Comparison of ENCODE assay signal across 1 cellular context in the genomic region with DNA sequence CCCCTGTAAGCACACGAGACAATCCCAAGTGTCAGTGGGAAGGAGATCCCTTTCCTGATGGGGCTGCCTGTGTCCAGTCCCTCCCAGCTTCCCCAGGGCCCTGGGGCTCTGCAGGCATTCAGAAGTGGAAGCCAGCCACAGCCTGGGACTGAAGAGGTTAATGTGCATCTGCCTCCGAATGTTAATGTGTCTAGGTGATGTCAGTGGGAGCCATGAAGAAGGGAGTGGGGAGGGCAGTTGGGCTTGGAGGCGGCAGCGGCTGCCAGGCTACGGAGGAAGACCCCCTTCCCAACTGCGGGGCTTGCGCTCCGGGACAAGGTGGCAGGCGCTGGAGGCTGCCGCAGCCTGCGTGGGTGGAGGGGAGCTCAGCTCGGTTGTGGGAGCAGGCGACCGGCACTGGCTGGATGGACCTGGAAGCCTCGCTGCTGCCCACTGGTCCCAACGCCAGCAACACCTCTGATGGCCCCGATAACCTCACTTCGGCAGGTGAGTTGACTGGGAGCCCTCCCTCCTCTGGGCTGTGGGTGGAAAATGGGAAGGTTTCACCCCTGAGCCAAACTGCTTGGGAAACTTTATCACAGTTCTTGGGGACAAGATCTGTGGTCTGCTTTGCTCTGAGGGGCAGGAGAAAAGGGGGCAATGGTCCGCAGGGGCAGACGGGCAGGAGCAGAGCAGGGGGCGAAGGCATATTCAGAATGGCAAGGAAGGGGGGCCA.
TF ChIP-seq lines count a peak whose summit lies in the region.

Gene MCHR1, plus strand, starts transcription at position 236 of the 715 bp plus-strand sequence. Its CDS starts 169 bp downstream, at position 405.

TF ChIP-seq in HEK293, 187 proteins besides CTCF, POLR2A, EP300 and RAD21 (continued from another document):
- TF ChIP-seq ZNF600 (tag by site-specific recombination; IDR thresholded peaks at IDR 0.05) (no peak), ZNF341 (tag by site-specific recombination; IDR thresholded peaks at IDR 0.05; ENCODE audit: low read depth) (peak; percentile 72), INSM2 (tag by site-specific recombination; IDR thresholded peaks at IDR 0.05) (no peak), TRIM28 (IDR thresholded peaks at IDR 0.05; ENCODE audit: borderline replicate concordance, low read length) (no peak), ZFHX2 (tag by site-specific recombination; conservative IDR thresholded peaks at IDR 0.05) (peak; percentile 38; the same call in 1 of the 2 replicates), ZNF776 (tag by site-specific recombination; IDR thresholded peaks at IDR 0.05; ENCODE audit: borderline replicate concordance) (no peak), ZNF350 (tag by site-specific recombination; IDR thresholded peaks at IDR 0.05) (no peak), ZNF394 (tag by site-specific recombination; IDR thresholded peaks at IDR 0.05; ENCODE audit: borderline replicate concordance) (no peak), OVOL3 (tag by site-specific recombination; IDR thresholded peaks at IDR 0.05) (no peak), ZNF596 (tag by site-specific recombination; IDR thresholded peaks at IDR 0.05) (no peak), ZNF501 (tag by site-specific recombination; IDR thresholded peaks at IDR 0.05) (no peak), REPIN1 (tag by site-specific recombination; IDR thresholded peaks at IDR 0.05; ENCODE audit: low read depth) (no peak), ZSCAN16 (tag by site-specific recombination; IDR thresholded peaks at IDR 0.05) (no peak), EGR2 (tag by site-specific recombination; IDR thresholded peaks at IDR 0.05; ENCODE audit: low read depth) (peak; percentile 75), YY1 (tag by site-specific recombination; IDR thresholded peaks at IDR 0.05) (no peak), KLF9 (tag by site-specific recombination; IDR thresholded peaks at IDR 0.05; ENCODE audit: low read depth) (no peak), ZNF521 (tag by site-specific recombination; IDR thresholded peaks at IDR 0.05) (no peak), ZBTB20 (tag by site-specific recombination; IDR thresholded peaks at IDR 0.05) (peak; percentile 46; the same call in 1 of the 2 replicates), ZNF610 (tag by site-specific recombination; IDR thresholded peaks at IDR 0.05; ENCODE audit: borderline replicate concordance) (no peak), ZNF623 (tag by site-specific recombination; IDR thresholded peaks at IDR 0.05) (no peak), ZNF670 (tag by site-specific recombination; IDR thresholded peaks at IDR 0.05; ENCODE audit: low read depth) (no peak), ZNF146 (tag by site-specific recombination; IDR thresholded peaks at IDR 0.05) (no peak), ZBTB48 (tag by site-specific recombination; IDR thresholded peaks at IDR 0.05) (no peak), GLI2 (tag by site-specific recombination; IDR thresholded peaks at IDR 0.05; ENCODE audit: borderline replicate concordance, low read depth) (no peak)
- TF ChIP-seq, protein P1, sequence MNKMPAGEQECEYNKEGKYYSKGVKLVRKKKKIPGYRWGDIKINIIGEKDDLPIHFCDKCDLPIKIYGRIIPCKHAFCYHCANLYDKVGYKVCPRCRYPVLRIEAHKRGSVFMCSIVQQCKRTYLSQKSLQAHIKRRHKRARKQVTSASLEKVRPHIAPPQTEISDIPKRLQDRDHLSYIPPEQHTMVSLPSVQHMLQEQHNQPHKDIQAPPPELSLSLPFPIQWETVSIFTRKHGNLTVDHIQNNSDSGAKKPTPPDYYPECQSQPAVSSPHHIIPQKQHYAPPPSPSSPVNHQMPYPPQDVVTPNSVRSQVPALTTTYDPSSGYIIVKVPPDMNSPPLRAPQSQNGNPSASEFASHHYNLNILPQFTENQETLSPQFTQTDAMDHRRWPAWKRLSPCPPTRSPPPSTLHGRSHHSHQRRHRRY (tag by site-specific recombination; IDR thresholded peaks at IDR 0.05), result no peak
- TF ChIP-seq, protein P2, sequence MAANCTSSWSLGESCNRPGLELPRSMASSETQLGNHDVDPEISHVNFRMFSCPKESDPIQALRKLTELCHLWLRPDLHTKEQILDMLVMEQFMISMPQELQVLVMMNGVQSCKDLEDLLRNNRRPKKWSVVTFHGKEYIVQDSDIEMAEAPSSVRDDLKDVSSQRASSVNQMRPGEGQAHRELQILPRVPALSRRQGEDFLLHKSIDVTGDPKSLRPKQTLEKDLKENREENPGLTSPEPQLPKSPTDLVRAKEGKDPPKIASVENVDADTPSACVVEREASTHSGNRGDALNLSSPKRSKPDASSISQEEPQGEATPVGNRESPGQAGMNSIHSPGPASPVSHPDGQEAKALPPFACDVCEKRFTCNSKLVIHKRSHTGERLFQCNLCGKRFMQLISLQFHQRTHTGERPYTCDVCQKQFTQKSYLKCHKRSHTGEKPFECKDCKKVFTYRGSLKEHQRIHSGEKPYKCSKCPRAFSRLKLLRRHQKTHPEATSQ (tag by site-specific recombination; IDR thresholded peaks at IDR 0.05), result no peak
- TF ChIP-seq, protein P3, sequence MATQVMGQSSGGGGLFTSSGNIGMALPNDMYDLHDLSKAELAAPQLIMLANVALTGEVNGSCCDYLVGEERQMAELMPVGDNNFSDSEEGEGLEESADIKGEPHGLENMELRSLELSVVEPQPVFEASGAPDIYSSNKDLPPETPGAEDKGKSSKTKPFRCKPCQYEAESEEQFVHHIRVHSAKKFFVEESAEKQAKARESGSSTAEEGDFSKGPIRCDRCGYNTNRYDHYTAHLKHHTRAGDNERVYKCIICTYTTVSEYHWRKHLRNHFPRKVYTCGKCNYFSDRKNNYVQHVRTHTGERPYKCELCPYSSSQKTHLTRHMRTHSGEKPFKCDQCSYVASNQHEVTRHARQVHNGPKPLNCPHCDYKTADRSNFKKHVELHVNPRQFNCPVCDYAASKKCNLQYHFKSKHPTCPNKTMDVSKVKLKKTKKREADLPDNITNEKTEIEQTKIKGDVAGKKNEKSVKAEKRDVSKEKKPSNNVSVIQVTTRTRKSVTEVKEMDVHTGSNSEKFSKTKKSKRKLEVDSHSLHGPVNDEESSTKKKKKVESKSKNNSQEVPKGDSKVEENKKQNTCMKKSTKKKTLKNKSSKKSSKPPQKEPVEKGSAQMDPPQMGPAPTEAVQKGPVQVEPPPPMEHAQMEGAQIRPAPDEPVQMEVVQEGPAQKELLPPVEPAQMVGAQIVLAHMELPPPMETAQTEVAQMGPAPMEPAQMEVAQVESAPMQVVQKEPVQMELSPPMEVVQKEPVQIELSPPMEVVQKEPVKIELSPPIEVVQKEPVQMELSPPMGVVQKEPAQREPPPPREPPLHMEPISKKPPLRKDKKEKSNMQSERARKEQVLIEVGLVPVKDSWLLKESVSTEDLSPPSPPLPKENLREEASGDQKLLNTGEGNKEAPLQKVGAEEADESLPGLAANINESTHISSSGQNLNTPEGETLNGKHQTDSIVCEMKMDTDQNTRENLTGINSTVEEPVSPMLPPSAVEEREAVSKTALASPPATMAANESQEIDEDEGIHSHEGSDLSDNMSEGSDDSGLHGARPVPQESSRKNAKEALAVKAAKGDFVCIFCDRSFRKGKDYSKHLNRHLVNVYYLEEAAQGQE (tag by site-specific recombination; IDR thresholded peaks at IDR 0.05), result no peak
